In the genomic region with DNA sequence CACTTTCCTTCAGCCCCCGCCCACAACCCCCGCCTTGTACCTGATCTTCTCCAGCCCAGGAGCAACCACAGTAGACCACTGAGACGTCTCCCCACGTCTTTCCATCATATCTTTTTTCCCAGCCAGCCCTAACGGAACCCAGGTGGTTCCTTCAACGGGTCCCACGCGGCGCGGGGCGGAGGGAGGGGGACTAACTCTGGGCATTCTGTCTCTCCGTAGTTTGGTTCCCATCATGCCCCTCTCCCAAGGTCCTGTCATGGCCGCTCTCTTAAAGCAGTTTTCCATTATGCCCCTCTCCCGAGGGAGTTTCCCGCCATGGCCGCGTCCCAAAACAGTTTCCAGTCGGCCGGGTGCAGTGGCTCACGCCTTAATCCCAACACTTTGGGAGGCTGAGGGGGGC, we compare ENCODE assay signal across 6 cellular contexts.
"Had no signal": no experiment of that assay in that cellular context is flagged by ENCODE, and none has a peak within 500 bp of the region (broad histone marks: within the 10 kb centered on the region; RNA-seq: fewer than 3 reads in every experiment).

No MANE protein-coding gene starts in this region.

- H3K4me2 ChIP-seq: GM23338 had no signal

- ATAC-seq: GM23338, HepG2 had no signal

- H3K4me3 Mint-ChIP-seq: GM23338, H9, IgD-negative memory B cell had no signal

- DNase-seq: H9, HCEC 1CT had no signal

- H3K27ac Mint-ChIP-seq: GM23338, H9, IgD-negative memory B cell had no signal

- H3K27ac ChIP-seq: HL-60 had no signal

- H2AFZ ChIP-seq: GM23338 had no signal

- H3K9me3 Mint-ChIP-seq: GM23338 had no signal

- H3K4me3 ChIP-seq: GM23338 had no signal
